Comparison of ENCODE assay signal across 9 cellular contexts in genomic region chr9:69340631-69341030, GRCh38. TPM values are rescaled to one million over a fixed set of nuclear protein-coding genes. Genes with fewer than 3 reads are reported as not detected.
"Had no signal": no experiment of that assay in that cellular context is flagged by ENCODE, and none has a peak within 500 bp of the region (broad histone marks: within the 10 kb centered on the region; RNA-seq: fewer than 3 reads in every experiment).

No MANE protein-coding gene starts in this region.

- H3K4me3 ChIP-seq: GM23248 had no signal

- H3K9me3 Mint-ChIP-seq: HFFc6 had no signal

- H3K4me1 Mint-ChIP-seq: IgD-negative memory B cell had no signal

- H3K27ac Mint-ChIP-seq: HFFc6, IgD-negative memory B cell had no signal

- H3K4me3 Mint-ChIP-seq: HFFc6, IgD-negative memory B cell had no signal

- DNase-seq: GM23248, GOT3, H7, HCEC 1CT, HFFc6, KBM-7 had no signal

- H3K27ac ChIP-seq: GM23248, HL-60, KMS-11 had no signal

- H3K36me3 Mint-ChIP-seq: IgD-negative memory B cell had no signal

RNA-seq across cellular contexts. Expression of gene ENTREP1, which starts 15.6 kb away (rescaled TPM):
- total RNA-seq: GM23248 had no signal
- polyA plus RNA-seq: GM23248, IgD-negative memory B cell had no signal
